Comparison of ENCODE assay signal across 8 cellular contexts in the genomic region with DNA sequence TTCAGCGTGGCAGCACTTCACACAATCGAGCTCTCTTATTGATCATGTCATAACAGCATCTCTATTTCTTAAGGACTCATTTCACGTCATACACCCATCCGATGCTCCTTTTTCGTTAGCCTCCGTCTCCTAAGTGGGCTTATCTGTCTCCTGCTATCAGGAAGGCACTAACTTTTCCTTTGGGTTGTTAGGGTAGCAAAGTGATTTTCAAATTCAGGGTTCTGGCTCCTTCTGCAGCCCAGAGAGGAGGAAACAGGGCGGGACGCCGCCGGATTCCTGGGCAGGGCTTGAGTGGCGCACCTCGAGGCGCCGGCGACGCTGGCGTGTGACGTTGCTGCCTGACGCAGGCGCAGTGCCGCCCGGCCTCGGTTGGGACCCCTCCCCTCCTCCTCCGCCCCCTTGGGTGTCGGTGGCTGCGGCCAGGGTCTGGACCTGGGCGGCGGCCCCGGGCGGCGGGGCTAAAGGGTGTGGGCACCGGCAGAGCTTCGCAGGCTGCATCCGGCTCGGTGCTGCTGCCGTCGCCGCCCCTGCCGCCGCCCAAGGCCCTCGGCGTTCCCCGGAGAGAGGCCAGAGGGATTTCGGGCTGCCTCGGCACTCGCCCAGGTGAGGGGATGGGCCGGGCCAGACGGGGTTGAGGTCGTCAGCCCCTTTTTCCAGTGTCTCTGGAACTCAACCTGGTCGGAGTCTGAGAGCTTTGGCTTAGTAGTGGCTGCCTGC. TPM values are rescaled to one million over a fixed set of nuclear protein-coding genes. Genes with fewer than 3 reads are reported as not detected.
DNase-seq lines count a peak whose midpoint lies in the region; ATAC-seq and TF ChIP-seq lines count a peak whose summit lies in the region.

A gene with protein sequence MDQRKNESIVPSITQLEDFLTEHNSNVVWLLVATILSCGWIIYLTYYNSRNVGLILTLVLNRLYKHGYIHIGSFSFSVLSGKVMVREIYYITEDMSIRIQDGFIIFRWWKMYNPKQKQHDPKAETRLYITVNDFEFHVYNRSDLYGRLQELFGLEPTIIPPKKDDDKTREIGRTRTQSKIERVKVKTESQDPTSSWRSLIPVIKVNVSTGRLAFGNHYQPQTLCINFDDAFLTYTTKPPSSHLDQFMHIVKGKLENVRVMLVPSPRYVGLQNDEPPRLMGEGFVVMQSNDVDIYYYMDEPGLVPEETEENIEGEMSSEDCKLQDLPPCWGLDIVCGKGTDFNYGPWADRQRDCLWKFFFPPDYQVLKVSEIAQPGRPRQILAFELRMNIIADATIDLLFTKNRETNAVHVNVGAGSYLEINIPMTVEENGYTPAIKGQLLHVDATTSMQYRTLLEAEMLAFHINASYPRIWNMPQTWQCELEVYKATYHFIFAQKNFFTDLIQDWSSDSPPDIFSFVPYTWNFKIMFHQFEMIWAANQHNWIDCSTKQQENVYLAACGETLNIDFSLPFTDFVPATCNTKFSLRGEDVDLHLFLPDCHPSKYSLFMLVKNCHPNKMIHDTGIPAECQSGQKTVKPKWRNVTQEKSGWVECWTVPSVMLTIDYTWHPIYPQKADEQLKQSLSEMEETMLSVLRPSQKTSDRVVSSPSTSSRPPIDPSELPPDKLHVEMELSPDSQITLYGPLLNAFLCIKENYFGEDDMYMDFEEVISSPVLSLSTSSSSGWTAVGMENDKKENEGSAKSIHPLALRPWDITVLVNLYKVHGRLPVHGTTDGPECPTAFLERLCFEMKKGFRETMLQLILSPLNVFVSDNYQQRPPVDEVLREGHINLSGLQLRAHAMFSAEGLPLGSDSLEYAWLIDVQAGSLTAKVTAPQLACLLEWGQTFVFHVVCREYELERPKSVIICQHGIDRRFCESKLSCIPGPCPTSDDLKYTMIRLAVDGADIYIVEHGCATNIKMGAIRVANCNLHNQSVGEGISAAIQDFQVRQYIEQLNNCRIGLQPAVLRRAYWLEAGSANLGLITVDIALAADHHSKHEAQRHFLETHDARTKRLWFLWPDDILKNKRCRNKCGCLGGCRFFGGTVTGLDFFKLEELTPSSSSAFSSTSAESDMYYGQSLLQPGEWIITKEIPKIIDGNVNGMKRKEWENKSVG (N-terminal part only) (plus strand): TSS at position 350 of the 717 bp plus-strand sequence. CDS start 18,317 bp downstream, outside the sequence.

- H3K4me3 Mint-ChIP-seq in nephron progenitor cell: peak within 1 kb of the TSS; percentile 93
- peak within 1 kb of the TSS; percentile 97 to 100 for H3K4me3 Mint-ChIP-seq in stimulated activated naive CD8-positive, alpha-beta T cell treated with anti-CD3 and anti-CD28 coated beads, Interleukin-15, amount 100 ng/mL, for 72 hours

- H3K27ac Mint-ChIP-seq in nephron progenitor cell: peak within 1 kb of the TSS; percentile 98
- H3K27ac Mint-ChIP-seq in stimulated activated naive CD8-positive, alpha-beta T cell treated with anti-CD3 and anti-CD28 coated beads, Interleukin-15, amount 100 ng/mL, for 72 hours: peak within 1 kb of the TSS; percentile 97 to 99

- peaks cover 47% of the 10 kb centered on the region for H3K79me2 ChIP-seq in Karpas-422 (ENCODE audit: low read length)

- DNase-seq in Daoy (ENCODE audit: low read depth) (peak; percentile 81), Karpas-422 (peak; percentile 95), RWPE2 (ENCODE audit: low spot score) (peak; percentile 80), fibroblast of the conjunctiva (ENCODE audit: low read depth) (peak; percentile 74), nephron progenitor cell (peak; percentile 92)
- peak; percentile 96 for DNase-seq in activated effector memory CD4-positive, alpha-beta T cell treated with anti-CD3 and anti-CD28 coated beads, Interleukin-2, amount 50 U/mL, for 16 hours
- DNase-seq in stimulated activated naive CD8-positive, alpha-beta T cell treated with anti-CD3 and anti-CD28 coated beads, Interleukin-15, amount 100 ng/mL, for 72 hours: peak; percentile 82 to 84

- peak; percentile 98 for ATAC-seq in GM21825 (IDR thresholded peaks at IDR 0.05; ENCODE audit: unreplicated experiment)
- ATAC-seq in RWPE2 (ENCODE audit: low read depth): peak; percentile 95
- ATAC-seq in stimulated activated naive CD8-positive, alpha-beta T cell treated with anti-CD3 and anti-CD28 coated beads, Interleukin-15, amount 100 ng/mL, for 72 hours: peak; percentile 93

- H3K9me3 ChIP-seq in Karpas-422 (ENCODE audit: low read length) (no peaks in the 10 kb centered on the region), RWPE2 (ENCODE audit: severe bottlenecking) (no peaks in the 10 kb centered on the region)

- peaks cover 18% of the 10 kb centered on the region for H3K9me3 Mint-ChIP-seq in nephron progenitor cell
- H3K9me3 Mint-ChIP-seq in stimulated activated naive CD8-positive, alpha-beta T cell treated with anti-CD3 and anti-CD28 coated beads, Interleukin-15, amount 100 ng/mL, for 72 hours: no peaks in the 10 kb centered on the region

- peak within 1 kb of the TSS; percentile 90 for H3K4me2 ChIP-seq in Karpas-422 (ENCODE audit: low read depth, low read length, poor library complexity, severe bottlenecking)

- H3K4me3 ChIP-seq in Karpas-422 (ENCODE audit: low read length) (peak within 1 kb of the TSS; percentile 93), RWPE2 (ENCODE audit: severe bottlenecking) (peak within 1 kb of the TSS; percentile 78)

- H3K9ac ChIP-seq in Karpas-422 (ENCODE audit: low read length): peak within 1 kb of the TSS; percentile 88

- H3K27me3 ChIP-seq in Karpas-422 (ENCODE audit: low read length) (no peaks in the 10 kb centered on the region), RWPE2 (ENCODE audit: insufficient read depth, poor library complexity, severe bottlenecking) (no peaks in the 10 kb centered on the region)

- no peaks in the 10 kb centered on the region for H3K9me2 ChIP-seq in Karpas-422 (replicated peaks; ENCODE audit: insufficient read depth, low read length)

- H4K20me1 ChIP-seq in Karpas-422 (ENCODE audit: insufficient read depth, low read depth, low read length): no peaks in the 10 kb centered on the region

- H3K4me1 Mint-ChIP-seq in nephron progenitor cell: peaks cover 31% of the 10 kb centered on the region
- H3K4me1 Mint-ChIP-seq in stimulated activated naive CD8-positive, alpha-beta T cell treated with anti-CD3 and anti-CD28 coated beads, Interleukin-15, amount 100 ng/mL, for 72 hours: peaks cover 71% of the 10 kb centered on the region

- no peak for TF ChIP-seq CTCF in RWPE2 (IDR thresholded peaks at IDR 0.05; ENCODE audit: poor library complexity, severe bottlenecking)
- TF ChIP-seq CTCF in nephron progenitor cell (IDR thresholded peaks at IDR 0.05): no peak

- H3K36me3 Mint-ChIP-seq in nephron progenitor cell (ENCODE audit: low read depth): peaks cover 36% of the 10 kb centered on the region

- H3K36me3 ChIP-seq in Karpas-422 (ENCODE audit: insufficient read depth, low read length): peaks cover 10% of the 10 kb centered on the region
- H3K36me3 ChIP-seq in RWPE2 (ENCODE audit: low read depth): 0 out of 2 replicates have a peak, but pooled peaks cover 8% of the 10 kb centered on the region

- H3K4me1 ChIP-seq in Karpas-422 (ENCODE audit: low read length) (peaks cover 30% of the 10 kb centered on the region), RWPE2 (ENCODE audit: insufficient read depth, poor library complexity, severe bottlenecking) (peaks cover 4% of the 10 kb centered on the region)

- H3K27ac ChIP-seq in Karpas-422 (ENCODE audit: low read length) (peak within 1 kb of the TSS; percentile 70), RWPE2 (ENCODE audit: poor library complexity, severe bottlenecking) (peak within 1 kb of the TSS; percentile 25)

- peaks cover 4% of the 10 kb centered on the region for H3K27me3 Mint-ChIP-seq in nephron progenitor cell (ENCODE audit: low read depth, poor library complexity)
- no peaks in the 10 kb centered on the region for H3K27me3 Mint-ChIP-seq in stimulated activated naive CD8-positive, alpha-beta T cell treated with anti-CD3 and anti-CD28 coated beads, Interleukin-15, amount 100 ng/mL, for 72 hours

- H2AFZ ChIP-seq in Karpas-422 (ENCODE audit: low read length): peak within 1 kb of the TSS; percentile 33; the same call in 1 of the 2 replicates

RNA-seq across cellular contexts. Expression of the gene that starts here (rescaled TPM):
- 7.8 and 8.1 TPM in 2 replicates for total RNA-seq in Daoy (2014; rRNA removed; shearing (Covaris generic))
- 78.4 and 164 TPM in 2 replicates for total RNA-seq in Karpas-422 (2014; rRNA removed; shearing (Covaris generic); ENCODE audit: low replicate concordance)

Comparison
In these comparisons a context has a peak if more than half of its experiments do, and no peak if none do; other contexts are left out.
1. Peak in every context shown above with its lines: DNase-seq, ATAC-seq, H3K4me3 ChIP-seq and H3K27ac ChIP-seq.